9 cellular contexts compared by ENCODE assay signal in genomic region chr3:12180218-12180617, GRCh38. TPM values are rescaled to one million over a fixed set of nuclear protein-coding genes. Genes with fewer than 3 reads are reported as not detected.
A peak's percentile ranks its signal among the peaks of the same experiment; 100 is the strongest.
DNase-seq lines count a peak whose midpoint lies in the region; ATAC-seq lines count a peak whose summit lies in the region.
"Had no signal": no experiment of that assay in that cellular context is flagged by ENCODE, and none has a peak within 500 bp of the region (broad histone marks: within the 10 kb centered on the region; RNA-seq: fewer than 3 reads in every experiment).

No MANE protein-coding gene starts in this region.

- H3K36me3 ChIP-seq in SJSA1 = no peaks in the 10 kb centered on the region

- DNase-seq in EH (ENCODE audit: low read depth) (peak; percentile 77), SJSA1 (ENCODE audit: low read depth in 1 of 2, low spot score in 2 of 2) (peak; percentile 8 to 52), fibroblast of gingiva (ENCODE audit: low read depth) (peak; percentile 54), posterior vena cava (ENCODE audit: low spot score) (peak; percentile 83), NCI-H1092 (lab: John Stamatoyannopoulos, UW) (no peak), NCI-H345 treated with DMSO at 0.1 percent for 48 hours (lab: John Stamatoyannopoulos, UW; ENCODE audit: unreplicated experiment) (no peak)
- no peak for DNase-seq in activated CD8-positive, alpha-beta memory T cell treated with anti-CD3 and anti-CD28 coated beads, Interleukin-2, amount 50 U/mL, for 48 hours
- DNase-seq: DMS79 had no signal

- H3K27ac ChIP-seq in SJSA1 = no peak overlapping the region

- peaks cover 7% of the 10 kb centered on the region for H3K4me1 ChIP-seq in SJSA1 (replicated peaks)

- no peaks in the 10 kb centered on the region for H3K27me3 ChIP-seq in SJSA1 (replicated peaks)

- no peaks in the 10 kb centered on the region for H3K9me3 ChIP-seq in SJSA1 (replicated peaks)

- no peak overlapping the region for H3K4me3 ChIP-seq in SJSA1

- no peak for ATAC-seq in GM21723 (IDR thresholded peaks at IDR 0.05; ENCODE audit: unreplicated experiment)

- intact Hi-C loops in posterior vena cava (cut with DNase I) = no loop called here

RNA-seq across cellular contexts. Expression of gene TIMP4, which starts 21.5 kb away (rescaled TPM):
- total RNA-seq in SJSA1 (2014; rRNA removed; shearing (Covaris generic)) = 0.08 TPM in 1 of 2 replicates, not detected in the other
- total RNA-seq in posterior vena cava = 10 to 100 TPM; 17.0 to 19.2 TPM

Comparison
In these comparisons a context has a peak if more than half of its experiments do, and no peak if none do; other contexts are left out.
1. DNase-seq: peak in EH (single experiment), SJSA1 (2 of 2), fibroblast of gingiva (single experiment) and posterior vena cava (single experiment); none in NCI-H1092 (single experiment), activated CD8-positive, alpha-beta memory T cell treated with anti-CD3 and anti-CD28 coated beads, Interleukin-2, amount 50 U/mL, for 48 hours (single experiment) and NCI-H345 treated with DMSO at 0.1 percent for 48 hours (single experiment).
2. RNA of gene TIMP4, which starts 21.5 kb away (total RNA-seq): 17.0 to 19.2 TPM in posterior vena cava; 0.08 TPM in SJSA1; every median in the first group is over 10 times any median in the second.